ENCODE assay signal across 20 cellular contexts in the genomic region with DNA sequence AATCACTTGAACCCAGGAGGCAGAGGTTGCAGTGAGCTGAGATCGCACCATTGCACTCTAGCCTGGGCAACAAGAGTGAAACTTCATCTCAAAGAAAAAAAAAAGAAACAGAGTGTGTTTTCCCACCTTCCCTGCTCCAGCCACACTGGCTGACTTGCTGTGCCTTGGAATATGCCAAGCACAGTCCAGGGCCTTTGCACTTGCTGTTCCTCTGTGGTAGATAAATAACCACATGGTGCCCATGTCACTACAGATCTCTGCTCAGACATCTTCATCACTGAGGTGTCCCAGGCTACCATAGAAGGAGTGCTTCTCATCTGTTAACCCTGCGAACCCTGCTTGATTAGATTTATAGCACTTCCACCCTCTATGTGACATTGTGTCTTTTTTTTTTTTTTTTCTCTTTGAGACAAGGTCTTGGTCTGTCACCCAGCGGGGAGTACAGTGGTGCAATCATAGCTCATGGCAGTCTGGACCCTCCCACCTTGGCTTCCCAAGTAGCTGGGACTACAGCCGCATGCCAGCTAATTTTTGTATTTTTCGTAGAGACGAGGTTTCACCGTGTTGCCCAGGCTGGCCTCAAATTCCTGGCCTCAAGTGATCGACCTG.
"Had no signal": no experiment of that assay in that cellular context is flagged by ENCODE, and none has a peak within 500 bp of the region (broad histone marks: within the 10 kb centered on the region; RNA-seq: fewer than 3 reads in every experiment).

No MANE protein-coding gene starts in this region.

- H3K27ac Mint-ChIP-seq: activated CD8-positive, alpha-beta T cell treated with anti-CD3 and anti-CD28 coated beads, Interleukin-2, amount 10 ng/mL, durations not matched to agents 7 days and 5 days; activated naive CD8-positive, alpha-beta T cell treated with anti-CD3 and anti-CD28 coated beads, Interleukin-2, amount 10 ng/mL, durations not matched to agents 7 days and 5 days; activated T-helper 2 cell treated with anti-CD3 and anti-CD28 coated beads, Interferon-gamma antibody, Interleukin-2, Interleukin-4, amounts not matched to agents 10 μg/mL and 5 μg/mL and 100 μg/mL, durations not matched to agents 14 hours and 24 hours and 36 hours; type B pancreatic cell had no signal

- H3K4me1 ChIP-seq: prostate gland had no signal

- H3K36me3 ChIP-seq: heart left ventricle, prostate gland, right atrium auricular region had no signal

- H3K9me3 ChIP-seq: body of pancreas, heart left ventricle, prostate gland, right atrium auricular region had no signal

- ATAC-seq: activated CD8-positive, alpha-beta T cell treated with anti-CD3 and anti-CD28 coated beads, Interleukin-2, amount 10 ng/mL, durations not matched to agents 7 days and 5 days; body of pancreas; left ventricle myocardium superior had no signal

- H3K27ac ChIP-seq: body of pancreas, heart left ventricle, prostate gland had no signal

- H3K4me3 Mint-ChIP-seq: activated CD8-positive, alpha-beta T cell treated with anti-CD3 and anti-CD28 coated beads, Interleukin-2, amount 10 ng/mL, durations not matched to agents 7 days and 5 days; activated naive CD8-positive, alpha-beta T cell treated with anti-CD3 and anti-CD28 coated beads, Interleukin-2, amount 10 ng/mL, durations not matched to agents 7 days and 5 days; activated T-cell treated with anti-CD3 and anti-CD28 coated beads, Interleukin-2, amount 50 U/mL, for 24 hours; neural crest cell; type B pancreatic cell had no signal

- H3K4me3 ChIP-seq: body of pancreas, heart left ventricle, prostate gland, right atrium auricular region had no signal

- H3K9me3 Mint-ChIP-seq: activated naive CD8-positive, alpha-beta T cell treated with anti-CD3 and anti-CD28 coated beads, Interleukin-2, amount 10 ng/mL, durations not matched to agents 7 days and 5 days; activated T-cell treated with anti-CD3 and anti-CD28 coated beads, Interleukin-2, amount 50 U/mL, for 24 hours; activated T-helper 2 cell treated with anti-CD3 and anti-CD28 coated beads, Interferon-gamma antibody, Interleukin-2, Interleukin-4, amounts not matched to agents 10 μg/mL and 5 μg/mL and 100 μg/mL, durations not matched to agents 14 hours and 24 hours and 36 hours; neural crest cell; type B pancreatic cell had no signal

- DNase-seq: activated CD4-positive, alpha-beta T cell treated with anti-CD3 and anti-CD28 coated beads for 48 hours; activated CD4-positive, CD25-positive, alpha-beta regulatory T cell; activated CD8-positive, alpha-beta T cell treated with anti-CD3 and anti-CD28 coated beads, Interleukin-2, amount 10 ng/mL, durations not matched to agents 7 days and 5 days; activated naive CD4-positive, alpha-beta T cell treated with Interleukin-2 at 50 U/mL for 16 hours; activated naive CD8-positive, alpha-beta T cell treated with anti-CD3 and anti-CD28 coated beads, Interleukin-2, amount 10 ng/mL, durations not matched to agents 7 days and 5 days; activated T-cell treated with anti-CD3 and anti-CD28 coated beads, Interleukin-2, amount 50 U/mL, for 24 hours; body of pancreas; heart left ventricle; kidney; left ventricle myocardium superior; stimulated activated CD4-positive, alpha-beta T cell treated with anti-CD3 and anti-CD28 coated beads, Interleukin-12 subunit alpha, Interleukin-12 subunit beta, amount 100 ng/mL, for 4 hours; stimulated activated CD4-positive, alpha-beta T cell treated with anti-CD3 and anti-CD28 coated beads, Interleukin-1b, Interleukin-23, amount 100 ng/mL, for 48 hours; stimulated activated CD8-positive, alpha-beta memory T cell treated with anti-CD3 and anti-CD28 coated beads, Interleukin-4, amount 100 ng/mL, for 48 hours; stimulated activated naive CD4-positive, alpha-beta T cell treated with Interleukin-2 at 50 U/mL for 16 hours; substantia nigra had no signal
